In genomic region chr19:45901912-45902650, GRCh38 we compare ENCODE assay signal across 8 cellular contexts. TPM values are rescaled to one million over a fixed set of nuclear protein-coding genes. Genes with fewer than 3 reads are reported as not detected.
DNase-seq lines count a peak whose midpoint lies in the region; ATAC-seq and TF ChIP-seq lines count a peak whose summit lies in the region.

MYPOP (minus strand) TSS chr19:45902613; CDS start chr19:45901773, 840 bp downstream.

- DNase-seq in GM13977 (ENCODE audit: low spot score): peak; percentile 61
- peak; percentile 12 for DNase-seq in NCI-H82 treated with DMSO at 0.1 percent for 48 hours (lab: John Stamatoyannopoulos, UW; ENCODE audit: unreplicated experiment)
- peak; percentile 14 for DNase-seq in dermis blood vessel endothelial cell
- no peak for DNase-seq in mucosa of gallbladder (ENCODE audit: low spot score)
- DNase-seq in COR-L47 (lab: John Stamatoyannopoulos, UW): no peak
- no peak for DNase-seq in GOT3 (lab: John Stamatoyannopoulos, UW)

- ATAC-seq in GM18502 (IDR thresholded peaks at IDR 0.05; ENCODE audit: poor library complexity, unreplicated experiment) (no peak), HG02981 (IDR thresholded peaks at IDR 0.05; ENCODE audit: unreplicated experiment) (no peak)

- in situ Hi-C loops in GM13977 (cut with MboI; ENCODE audit: low pct_unique_long_range_greater_than_20kb, low sequenced_read_pairs, unreplicated experiment): no loop called here

- TF ChIP-seq CTCF in GM13977 (IDR thresholded peaks at IDR 0.05; ENCODE audit: extremely low read depth, insufficient read depth, missing control alignments): no peak

RNA-seq across cellular contexts. Expression of gene MYPOP, which starts in this region (rescaled TPM):
- 1.4 and 2.7 TPM in 2 replicates for total RNA-seq in dermis blood vessel endothelial cell
- 13.0 TPM for total RNA-seq in mucosa of gallbladder

Comparison
In these comparisons a context has a peak if more than half of its experiments do, and no peak if none do; other contexts are left out.
1. DNase-seq: peak in GM13977 (single experiment), NCI-H82 treated with DMSO at 0.1 percent for 48 hours (single experiment) and dermis blood vessel endothelial cell (single experiment); none in mucosa of gallbladder (single experiment), COR-L47 (single experiment) and GOT3 (single experiment).